In genomic region chr12:79857675-79858074, GRCh38 we compare ENCODE assay signal across 38 cellular contexts.
"Had no signal": no experiment of that assay in that cellular context is flagged by ENCODE, and none has a peak within 500 bp of the region (broad histone marks: within the 10 kb centered on the region; RNA-seq: fewer than 3 reads in every experiment).

No MANE protein-coding gene starts in this region.

- ATAC-seq: activated CD4-positive, CD25-positive, alpha-beta regulatory T cell treated with anti-CD3 and anti-CD28 coated beads, Interleukin-2, amount 50 U/mL, for 24 hours; activated CD8-positive, alpha-beta memory T cell treated with anti-CD3 and anti-CD28 coated beads, Interleukin-2, amount 10 ng/mL, durations not matched to agents 7 days and 5 days; activated CD8-positive, alpha-beta T cell treated with anti-CD3 and anti-CD28 coated beads, Interleukin-2, amount 10 ng/mL, durations not matched to agents 7 days and 5 days; activated naive CD8-positive, alpha-beta T cell treated with anti-CD3 and anti-CD28 coated beads, Interleukin-2, amount 50 U/mL, for 24 hours; T-helper 17 cell had no signal

- H3K27me3 ChIP-seq: brain microvascular endothelial cell, esophagus squamous epithelium had no signal

- H3K27ac ChIP-seq: brain microvascular endothelial cell, epithelial cell of prostate, esophagus squamous epithelium, WERI-Rb-1 had no signal

- FAIRE-seq: astrocyte, bronchial epithelial cell, colon, endometrium, endothelial cell of umbilical vein, frontal cortex had no signal

- H3K9me3 ChIP-seq: esophagus squamous epithelium had no signal

- H3K4me3 Mint-ChIP-seq: activated B cell treated with CpG ODN at 0.5 μM for 24 hours; activated CD4-positive, alpha-beta memory T cell treated with anti-CD3 and anti-CD28 coated beads for 36 hours; activated CD8-positive, alpha-beta memory T cell treated with anti-CD3 and anti-CD28 coated beads, Interleukin-2, amount 10 ng/mL, durations not matched to agents 7 days and 5 days; activated CD8-positive, alpha-beta T cell treated with anti-CD3 and anti-CD28 coated beads, Interleukin-2, amount 10 ng/mL, durations not matched to agents 7 days and 5 days; activated naive CD4-positive, alpha-beta T cell treated with anti-CD3 and anti-CD28 coated beads for 36 hours; activated naive CD4-positive, alpha-beta T cell treated with anti-CD3 and anti-CD28 coated beads, Interleukin-2, amount 50 U/mL, for 24 hours; activated naive CD8-positive, alpha-beta T cell treated with anti-CD3 and anti-CD28 coated beads for 36 hours; activated naive CD8-positive, alpha-beta T cell treated with anti-CD3 and anti-CD28 coated beads, Interleukin-2, amount 50 U/mL, for 24 hours; activated T-helper 1 cell treated with anti-CD3 and anti-CD28 coated beads, Interleukin-12 subunit alpha, Interleukin-12 subunit beta, Interleukin-2, Interleukin-4 antibody, amounts not matched to agents 30 ng/mL and 10 ng/mL and 1 ng/mL, durations not matched to agents 14 hours and 24 hours and 36 hours; central memory CD8-positive, alpha-beta T cell; T-helper 17 cell; T-helper 2 cell treated with Interferon-gamma antibody and Interleukin-4, amounts not matched to agents 5 μg/mL and 100 μg/mL, for 36 hours had no signal

- DNase-seq: activated B cell treated with CpG ODN at 0.5 μM for 24 hours; activated CD4-positive, alpha-beta memory T cell treated with anti-CD3 and anti-CD28 coated beads for 36 hours; activated CD4-positive, alpha-beta T cell treated with anti-CD3 and anti-CD28 coated beads for 48 hours; activated CD8-positive, alpha-beta memory T cell treated with anti-CD3 and anti-CD28 coated beads, Interleukin-2, amount 10 ng/mL, durations not matched to agents 7 days and 5 days; activated CD8-positive, alpha-beta memory T cell treated with anti-CD3 and anti-CD28 coated beads, Interleukin-2, amount 50 U/mL, for 4 hours; activated CD8-positive, alpha-beta T cell treated with anti-CD3 and anti-CD28 coated beads, Interleukin-2, amount 10 ng/mL, durations not matched to agents 7 days and 5 days; activated effector memory CD4-positive, alpha-beta T cell treated with anti-CD3 and anti-CD28 coated beads, Interleukin-2, amount 50 U/mL, for 16 hours; activated naive CD4-positive, alpha-beta T cell treated with anti-CD3 and anti-CD28 coated beads for 36 hours; activated naive CD8-positive, alpha-beta T cell treated with anti-CD3 and anti-CD28 coated beads for 36 hours; activated naive CD8-positive, alpha-beta T cell treated with anti-CD3 and anti-CD28 coated beads, Interleukin-2, amount 50 U/mL, for 24 hours; activated T-cell treated with anti-CD3 and anti-CD28 coated beads, Interleukin-2, amount 50 U/mL, for 1 hour; activated T-cell treated with anti-CD3 and anti-CD28 coated beads, Interleukin-2, amount 50 U/mL, for 48 hours; amniotic stem cell; anterior cingulate cortex; brain microvascular endothelial cell; cortex of kidney; dermis blood vessel endothelial cell; effector CD4-positive, alpha-beta T cell; esophagus squamous epithelium; foreskin fibroblast; head of caudate nucleus; T-helper 1 cell; T-helper 17 cell; T1000; WERI-Rb-1 had no signal

- H3K9me3 Mint-ChIP-seq: central memory CD8-positive, alpha-beta T cell had no signal

- H3K27me3 Mint-ChIP-seq: activated B cell treated with CpG ODN at 0.5 μM for 24 hours; activated CD4-positive, alpha-beta memory T cell treated with anti-CD3 and anti-CD28 coated beads for 36 hours; activated CD8-positive, alpha-beta memory T cell treated with anti-CD3 and anti-CD28 coated beads, Interleukin-2, amount 10 ng/mL, durations not matched to agents 7 days and 5 days; activated naive CD4-positive, alpha-beta T cell treated with anti-CD3 and anti-CD28 coated beads, Interleukin-2, amount 50 U/mL, for 24 hours; activated naive CD8-positive, alpha-beta T cell treated with anti-CD3 and anti-CD28 coated beads for 36 hours; activated naive CD8-positive, alpha-beta T cell treated with anti-CD3 and anti-CD28 coated beads, Interleukin-2, amount 50 U/mL, for 24 hours; central memory CD8-positive, alpha-beta T cell; T-helper 17 cell had no signal

- H3K4me1 Mint-ChIP-seq: activated CD8-positive, alpha-beta memory T cell treated with anti-CD3 and anti-CD28 coated beads, Interleukin-2, amount 10 ng/mL, durations not matched to agents 7 days and 5 days had no signal

- H3K4me1 ChIP-seq: esophagus squamous epithelium had no signal

- H3K27ac Mint-ChIP-seq: activated B cell treated with CpG ODN at 0.5 μM for 24 hours; activated CD4-positive, alpha-beta memory T cell treated with anti-CD3 and anti-CD28 coated beads for 36 hours; activated CD8-positive, alpha-beta memory T cell treated with anti-CD3 and anti-CD28 coated beads, Interleukin-2, amount 10 ng/mL, durations not matched to agents 7 days and 5 days; activated CD8-positive, alpha-beta T cell treated with anti-CD3 and anti-CD28 coated beads, Interleukin-2, amount 10 ng/mL, durations not matched to agents 7 days and 5 days; activated naive CD4-positive, alpha-beta T cell treated with anti-CD3 and anti-CD28 coated beads for 36 hours; activated naive CD4-positive, alpha-beta T cell treated with anti-CD3 and anti-CD28 coated beads, Interleukin-2, amount 50 U/mL, for 24 hours; activated naive CD8-positive, alpha-beta T cell treated with anti-CD3 and anti-CD28 coated beads for 36 hours; activated naive CD8-positive, alpha-beta T cell treated with anti-CD3 and anti-CD28 coated beads, Interleukin-2, amount 50 U/mL, for 24 hours; activated T-helper 1 cell treated with anti-CD3 and anti-CD28 coated beads, Interleukin-12 subunit alpha, Interleukin-12 subunit beta, Interleukin-2, Interleukin-4 antibody, amounts not matched to agents 30 ng/mL and 10 ng/mL and 1 ng/mL, durations not matched to agents 14 hours and 24 hours and 36 hours; activated T-helper 2 cell treated with anti-CD3 and anti-CD28 coated beads, Interferon-gamma antibody, Interleukin-2, Interleukin-4, amounts not matched to agents 10 μg/mL and 5 μg/mL and 100 μg/mL, durations not matched to agents 14 hours and 24 hours and 36 hours; T-helper 17 cell; T-helper 2 cell treated with Interferon-gamma antibody and Interleukin-4, amounts not matched to agents 5 μg/mL and 100 μg/mL, for 36 hours had no signal

- H3K36me3 ChIP-seq: brain microvascular endothelial cell, WERI-Rb-1 had no signal

- H3K4me3 ChIP-seq: esophagus squamous epithelium had no signal
